ENCODE assay signal across 19 cellular contexts in genomic region chr10:65751896-65752295, GRCh38.
"Had no signal": no experiment of that assay in that cellular context is flagged by ENCODE, and none has a peak within 500 bp of the region (broad histone marks: within the 10 kb centered on the region; RNA-seq: fewer than 3 reads in every experiment).

No MANE protein-coding gene starts in this region.

- H3K27me3 ChIP-seq: MG63 had no signal

- DNase-seq: KBM-7, MG63, NCI-H1092, NCI-H1105 treated with DMSO at 0.1 percent for 48 hours, NCI-H1417 treated with DMSO at 0.1 percent for 48 hours, NCI-H187, NCI-H2029, NCI-H2081 treated with DMSO at 0.1 percent for 48 hours, NCI-H2171, NCI-H226, NCI-H446, NCI-H510A, NCI-H524 treated with DMSO at 0.1 percent for 48 hours, NCI-H774, RPMI8226, SHP77, SK-N-SH, SW 1271 had no signal

- FAIRE-seq: RCC 7860 had no signal

- H3K9me3 ChIP-seq: MG63, SK-N-SH had no signal

- H3K4me3 ChIP-seq: MG63 had no signal

- H3K36me3 ChIP-seq: MG63 had no signal
